Comparison of ENCODE assay signal across 18 cellular contexts in the genomic region with DNA sequence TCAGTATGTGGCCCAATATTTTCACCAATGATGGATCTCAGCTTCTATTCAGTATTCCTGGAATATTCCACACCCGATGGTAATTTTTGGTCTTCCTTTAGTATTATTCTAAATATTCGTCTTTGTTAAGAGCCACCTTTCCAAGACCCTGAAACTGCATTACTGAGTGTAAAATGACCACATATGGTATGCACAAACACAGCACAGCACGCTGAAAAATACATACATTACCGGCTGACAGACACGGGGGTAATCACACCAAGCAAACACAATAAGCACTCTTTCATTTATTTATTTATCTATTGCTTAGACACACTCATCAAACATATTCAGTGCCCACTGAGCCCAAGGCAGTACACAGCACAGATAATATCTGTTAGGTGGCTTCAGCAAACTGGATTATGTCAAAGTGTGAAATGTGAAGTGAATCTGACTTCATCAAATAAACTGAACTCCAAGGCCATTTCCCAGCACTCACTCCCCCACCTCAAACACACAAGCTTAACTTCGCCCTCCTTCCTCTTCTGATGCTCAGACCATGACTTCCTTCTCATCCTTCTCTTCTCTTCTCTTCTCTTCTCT. TPM values are rescaled to one million over a fixed set of nuclear protein-coding genes. Genes with fewer than 3 reads are reported as not detected.
DNase-seq lines count a peak whose midpoint lies in the region; ATAC-seq, FAIRE-seq and TF ChIP-seq lines count a peak whose summit lies in the region.
"Had no signal": no experiment of that assay in that cellular context is flagged by ENCODE, and none has a peak within 500 bp of the region (broad histone marks: within the 10 kb centered on the region; RNA-seq: fewer than 3 reads in every experiment).

No MANE protein-coding gene starts in this region.

- H3K9me3 ChIP-seq in HUES6 (ENCODE audit: control insufficient read depth, insufficient read depth, low read depth, low read length), result no peaks in the 10 kb centered on the region
- H3K9me3 ChIP-seq in neuronal stem cell (replicated peaks in 1 of 2; ENCODE audit: control insufficient read depth in 2 of 2, insufficient read depth in 1 of 2, low read depth in 1 of 2, low read length in 2 of 2), result no peaks in the 10 kb centered on the region
- no peaks in the 10 kb centered on the region for H3K9me3 ChIP-seq in tibial nerve
- H3K9me3 ChIP-seq in HepG2 (ENCODE audit: low read length), result no peaks in the 10 kb centered on the region
- H3K9me3 ChIP-seq: left ventricle myocardium inferior, Peyer's patch, thoracic aorta had no signal

- H3K79me2 ChIP-seq in HepG2 (ENCODE audit: insufficient read depth, low read length), result no peaks in the 10 kb centered on the region

- H3K36me3 Mint-ChIP-seq in endothelial cell (ENCODE audit: low read depth, unreplicated experiment), result no peaks in the 10 kb centered on the region

- H3K9me3 Mint-ChIP-seq in endothelial cell (ENCODE audit: unreplicated experiment), result no peaks in the 10 kb centered on the region
- H3K9me3 Mint-ChIP-seq: T-helper 2 cell treated with Interferon-gamma antibody and Interleukin-4, amounts not matched to agents 5 μg/mL and 100 μg/mL, for 36 hours had no signal

- intact Hi-C loops in HepG2 (cut with micrococcal nuclease; ENCODE audit: unreplicated experiment), result loop anchor here (5.0 kb wide), 1 partner anchor 1484 kb away; no protein-coding TSS in a partner anchor

- DNase-seq in NCI-H82 (lab: John Stamatoyannopoulos, UW), result peak; percentile 43
- no peak for DNase-seq in endothelial cell (ENCODE audit: low spot score)
- DNase-seq in neuronal stem cell (ENCODE audit: low spot score), result no peak
- no peak for DNase-seq in hippocampal formation (lab: John Stamatoyannopoulos, UW)
- no peak for DNase-seq in tibial nerve (ENCODE audit: low spot score in 2 of 2)
- DNase-seq in HepG2 (ENCODE audit: low spot score), result no peak
- DNase-seq: activated CD4-positive, alpha-beta T cell treated with anti-CD3 and anti-CD28 coated beads, Interleukin-2, amount 50 U/mL, for 48 hours; activated effector memory CD4-positive, alpha-beta T cell treated with Interleukin-2 at 50 U/mL for 16 hours; left ventricle myocardium inferior; NCI-H187 treated with DMSO at 0.1 percent for 48 hours; Peyer's patch; stimulated activated CD4-positive, alpha-beta T cell treated with anti-CD3 and anti-CD28 coated beads, Interleukin-12 subunit alpha, Interleukin-12 subunit beta, amount 100 ng/mL, for 4 hours had no signal

- H3K4me3 ChIP-seq in HUES6 (ENCODE audit: low read depth, low read length), result peak overlapping the region; percentile 96
- H3K4me3 ChIP-seq in neuronal stem cell (ENCODE audit: low read length in 2 of 2), result peak overlapping the region in 1 of 2 donors; percentile 4
- H3K4me3 ChIP-seq in tibial nerve, result no peak overlapping the region
- H3K4me3 ChIP-seq in HepG2 (replicated peaks in 1 of 3; ENCODE audit: insufficient read depth in 1 of 3, low read depth in 2 of 3, low read length in 3 of 3), result no peak overlapping the region

- no peak overlapping the region for H2BK12ac ChIP-seq in neuronal stem cell (ENCODE audit: low read length)

- H3K18ac ChIP-seq in neuronal stem cell (ENCODE audit: low read length), result no peak overlapping the region

- TF ChIP-seq POLR2A in tibial nerve (IDR thresholded peaks at IDR 0.05), result no peak
- TF ChIP-seq POLR2A in HepG2 (IDR thresholded peaks at IDR 0.05; ENCODE audit: insufficient read depth in 1 of 2, low read depth in 2 of 2, low read length in 2 of 2), result no peak

- H4K20me1 ChIP-seq in HepG2 (ENCODE audit: insufficient read depth, low read length), result no peaks in the 10 kb centered on the region

- no peak for FAIRE-seq in HepG2 (lab: Jason Lieb, UNC)
- FAIRE-seq: endometrium had no signal

- POLR2A ChIA-PET in HepG2 (lab: Yijun Ruan, JAX), result no interaction called here

- no peak for TF ChIP-seq EP300 in tibial nerve (IDR thresholded peaks at IDR 0.05)
- TF ChIP-seq EP300 in HepG2 (IDR thresholded peaks at IDR 0.05; ENCODE audit: low read depth in 2 of 2, low read length in 2 of 2), result no peak
- TF ChIP-seq EP300 in HepG2 (CRISPR knock-in tag; IDR thresholded peaks at IDR 0.05; ENCODE audit: borderline replicate concordance), result no peak

- peaks cover 14% of the 10 kb centered on the region for H3K4me1 ChIP-seq in HUES6 (ENCODE audit: control insufficient read depth, insufficient read depth, low read length)
- peaks cover 4 to 7% of the 10 kb centered on the region in 2 donors for H3K4me1 ChIP-seq in neuronal stem cell (ENCODE audit: control insufficient read depth in 2 of 2, insufficient read depth in 1 of 2, low read depth in 1 of 2, low read length in 2 of 2)
- peaks cover 0 to 36% (median 7%) of the 10 kb centered on the region in 4 donors for H3K4me1 ChIP-seq in tibial nerve
- peaks cover 5% of the 10 kb centered on the region; the same call in 1 of the 2 replicates for H3K4me1 ChIP-seq in HepG2 (ENCODE audit: insufficient read depth, low read length)

- no peak overlapping the region for H4K8ac ChIP-seq in neuronal stem cell (ENCODE audit: low read depth, low read length)

- TF ChIP-seq CTCF in endothelial cell (IDR thresholded peaks at IDR 0.05; ENCODE audit: unreplicated experiment), result no peak
- TF ChIP-seq CTCF in tibial nerve (IDR thresholded peaks at IDR 0.05), result no peak
- TF ChIP-seq CTCF in HepG2 (CRISPR knock-in tag; IDR thresholded peaks at IDR 0.05), result no peak

- no peak overlapping the region for H4K91ac ChIP-seq in neuronal stem cell (ENCODE audit: low read depth, low read length, poor library complexity)

- H3K4me2 ChIP-seq in neuronal stem cell (ENCODE audit: insufficient read depth, low read length, poor library complexity, severe bottlenecking) (peak overlapping the region; percentile 99), HepG2 (ENCODE audit: low read depth, low read length) (no peak overlapping the region)

- H3K36me3 ChIP-seq in HUES6 (ENCODE audit: control insufficient read depth, insufficient read depth, low read length), result no peaks in the 10 kb centered on the region
- H3K36me3 ChIP-seq in neuronal stem cell (replicated peaks in 1 of 2; ENCODE audit: control insufficient read depth in 2 of 2, insufficient read depth in 2 of 2, low read length in 2 of 2), result no peaks in the 10 kb centered on the region
- no peaks in the 10 kb centered on the region for H3K36me3 ChIP-seq in tibial nerve
- H3K36me3 ChIP-seq in HepG2 (replicated peaks in 1 of 2; ENCODE audit: control insufficient read depth in 1 of 2, insufficient read depth in 2 of 2, low read length in 2 of 2), result no peaks in the 10 kb centered on the region
- H3K36me3 ChIP-seq: left ventricle myocardium inferior, Peyer's patch, thoracic aorta had no signal

- CTCF ChIA-PET in HepG2 (lab: Yijun Ruan, JAX; ENCODE audit: low intra/inter-chr PET ratio, low total read pairs), result no interaction called here

- TF ChIP-seq RAD21 in HepG2 (CRISPR knock-in tag; IDR thresholded peaks at IDR 0.05), result no peak

- no peaks in the 10 kb centered on the region for H3K79me1 ChIP-seq in neuronal stem cell (ENCODE audit: low read depth, low read length)

- no peak overlapping the region for H2BK15ac ChIP-seq in neuronal stem cell (ENCODE audit: low read length)

- H3K9ac ChIP-seq in HUES6 (ENCODE audit: low read length) (peak overlapping the region; percentile 78), neuronal stem cell (ENCODE audit: low read depth, low read length, poor library complexity) (no peak overlapping the region), HepG2 (ENCODE audit: insufficient read depth, low read depth, low read length) (no peak overlapping the region)

- no peak overlapping the region for H2BK5ac ChIP-seq in neuronal stem cell (ENCODE audit: low read length)

- H3K14ac ChIP-seq in neuronal stem cell (ENCODE audit: low read length), result no peak overlapping the region

- no peak overlapping the region for H2AK5ac ChIP-seq in neuronal stem cell (ENCODE audit: low read depth, low read length)

- no peak overlapping the region for H3K4ac ChIP-seq in neuronal stem cell (ENCODE audit: low read length)

- ATAC-seq in HG03039 (IDR thresholded peaks at IDR 0.05; ENCODE audit: unreplicated experiment) (no peak), HepG2 (no peak)

- peaks cover 23% of the 10 kb centered on the region for H3K27me3 Mint-ChIP-seq in endothelial cell (ENCODE audit: unreplicated experiment)

- H2BK120ac ChIP-seq in neuronal stem cell (ENCODE audit: low read depth, low read length), result no peak overlapping the region

- H3K27ac ChIP-seq in HUES6 (ENCODE audit: low read depth, low read length) (no peak overlapping the region), neuronal stem cell (replicated peaks; ENCODE audit: low read length) (no peak overlapping the region), tibial nerve (no peak overlapping the region), HepG2 (ENCODE audit: extremely low read length, insufficient read depth, low read length) (no peak overlapping the region)
- H3K27ac ChIP-seq: left ventricle myocardium inferior, Peyer's patch, thoracic aorta had no signal

- BruUV-seq in HepG2 (replicated peaks; lab: Mats Ljungman, UMichigan), result no TSS peak

- H3K27ac Mint-ChIP-seq in endothelial cell (ENCODE audit: unreplicated experiment), result no peak overlapping the region
- H3K27ac Mint-ChIP-seq: T-helper 2 cell treated with Interferon-gamma antibody and Interleukin-4, amounts not matched to agents 5 μg/mL and 100 μg/mL, for 36 hours had no signal

- H2AFZ ChIP-seq in neuronal stem cell (ENCODE audit: low read length), result peak overlapping the region; percentile 98
- H2AFZ ChIP-seq in HepG2 (ENCODE audit: low read length), result no peak overlapping the region

- H3K4me3 Mint-ChIP-seq in endothelial cell (ENCODE audit: unreplicated experiment), result peak overlapping the region; percentile 88
- H3K4me3 Mint-ChIP-seq: T-helper 2 cell treated with Interferon-gamma antibody and Interleukin-4, amounts not matched to agents 5 μg/mL and 100 μg/mL, for 36 hours had no signal

- peaks cover 49% of the 10 kb centered on the region for H3K27me3 ChIP-seq in HUES6 (ENCODE audit: control insufficient read depth, insufficient read depth, low read length)
- peaks cover 0 to 34% (median 26%) of the 10 kb centered on the region in 3 experiments for H3K27me3 ChIP-seq in neuronal stem cell (ENCODE audit: control insufficient read depth in 3 of 3, insufficient read depth in 3 of 3, low read depth in 1 of 3, low read length in 3 of 3)
- H3K27me3 ChIP-seq in tibial nerve, result peaks cover 0 to 53% of the 10 kb centered on the region in 2 donors
- H3K27me3 ChIP-seq in HepG2 (ENCODE audit: control insufficient read depth in 1 of 2, insufficient read depth in 2 of 2, low read length in 2 of 2), result peaks cover 3 to 41% of the 10 kb centered on the region in 2 experiments

- in situ Hi-C loops in HepG2 (cut with HindIII; ENCODE audit: extremely low pct_ligation_motif_present, low pct_unique_long_range_greater_than_20kb), result no loop called here

- H3K23ac ChIP-seq in neuronal stem cell (ENCODE audit: low read depth, low read length, poor library complexity), result no peak overlapping the region

- peaks cover 14% of the 10 kb centered on the region for H3K4me1 Mint-ChIP-seq in endothelial cell (ENCODE audit: unreplicated experiment)

- no CpG with 5 or more reads among the region's 6 CpGs for WGBS in neuronal stem cell (ENCODE audit: extremely low coverage in 2 of 2, insufficient read length in 2 of 2, insufficient replicate concordance in 1 of 2), 2 donors
- WGBS in tibial nerve, 2 donors, result 50 to 55% methylated on average over 6 of the region's 6 CpGs
- WGBS in HepG2 (ENCODE audit: low lambda C conversion rate), result 7% methylated on average over 6 of the region's 6 CpGs

RNA-seq across cellular contexts. Expression of a gene that starts 2.3 kb away (rescaled TPM):
- total RNA-seq in endothelial cell (ENCODE audit: unreplicated experiment) (3.1 TPM), tibial nerve (under 1 TPM in 1 of 4 donors, not detected in 3; 0.21 TPM), HepG2 (2016; rRNA removed; fragmentation: Illumina TruSeq; extraction: Trizol) (not detected in 2 replicates)
- polyA plus RNA-seq in neuronal stem cell (2013, experiment 1 of 2), result 0.38 TPM
- polyA plus RNA-seq in neuronal stem cell (2013, experiment 2 of 2), result 0.35 TPM
- total RNA-seq in HepG2 (2016; cell fraction: cytosol; rRNA removed; fragmentation: Illumina TruSeq; extraction: Trizol; ENCODE audit: low read depth), result not detected in 2 replicates
- not detected in 2 replicates for total RNA-seq in HepG2 (2016; cell fraction: insoluble cytoplasmic fraction; rRNA removed; fragmentation: Illumina TruSeq; extraction: Trizol)
- not detected in 2 replicates for total RNA-seq in HepG2 (2016; cell fraction: membrane; rRNA removed; fragmentation: Illumina TruSeq; extraction: Trizol)
- total RNA-seq in HepG2 (2016; cell fraction: nucleus; rRNA removed; fragmentation: Illumina TruSeq; extraction: Trizol), result not detected in 2 replicates
- polyA plus RNA-seq in HepG2 (2011; rRNA removed), result not detected in 2 replicates
- not detected in 2 replicates for polyA plus RNA-seq in HepG2 (2011; cell fraction: cytosol; rRNA removed)
- polyA plus RNA-seq in HepG2 (2011; cell fraction: nucleus; rRNA removed), result not detected in 2 replicates
- not detected in 2 replicates for polyA plus RNA-seq in HepG2 (2012)
- polyA plus RNA-seq in HepG2 (2016; cell fraction: cytosol; fragmentation: Illumina TruSeq; extraction: Trizol; ENCODE audit: low read depth), result not detected in 2 replicates
- polyA plus RNA-seq in HepG2 (2016; cell fraction: insoluble cytoplasmic fraction; fragmentation: Illumina TruSeq; extraction: Trizol; ENCODE audit: low read depth), result not detected in 2 replicates
- not detected in 2 replicates for polyA plus RNA-seq in HepG2 (2016; cell fraction: membrane; fragmentation: Illumina TruSeq; extraction: Trizol; ENCODE audit: low read depth)
- not detected in 2 replicates for polyA plus RNA-seq in HepG2 (2016; cell fraction: nucleus; fragmentation: Illumina TruSeq; extraction: Trizol; ENCODE audit: insufficient read depth, low read depth)
- polyA minus RNA-seq in HepG2 (2011; rRNA and poly(A)+ RNA removed; ENCODE audit: low replicate concordance), result 1.4 TPM in 1 of 2 replicates, not detected in the other
- polyA minus RNA-seq in HepG2 (2011; cell fraction: cytosol; rRNA and poly(A)+ RNA removed), result not detected in 2 replicates
- not detected in 2 replicates for polyA minus RNA-seq in HepG2 (2011; cell fraction: nucleus; rRNA and poly(A)+ RNA removed)
- total RNA-seq: left ventricle myocardium inferior, osteoblast, Peyer's patch, thoracic aorta had no signal
